In the genomic region with DNA sequence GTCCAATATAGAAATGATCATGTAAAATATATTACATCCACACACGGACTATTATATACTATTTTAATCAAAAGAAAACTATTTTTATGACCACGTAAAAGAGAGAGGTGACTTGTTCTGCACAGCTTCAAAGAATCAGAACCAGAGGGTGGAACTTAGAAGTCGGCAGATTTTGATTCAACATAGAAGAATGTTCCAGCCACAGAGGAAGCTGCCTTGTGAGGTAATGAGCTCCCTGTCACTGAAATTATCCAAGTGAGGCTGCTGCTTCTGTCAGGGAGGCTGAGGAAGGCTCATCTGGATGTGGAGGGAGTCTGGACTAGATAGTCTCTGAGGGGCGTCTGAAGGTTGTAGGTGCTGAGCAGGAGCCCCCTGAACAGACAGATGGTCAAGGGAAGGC, we compare ENCODE assay signal across 1 cellular context.
TF ChIP-seq lines count a peak whose summit lies in the region.

No MANE protein-coding gene starts in this region.

TF ChIP-seq in GM23338, 12 proteins besides CTCF, POLR2A, EP300 and RAD21 (continued from another document):
- TF ChIP-seq, protein P1, sequence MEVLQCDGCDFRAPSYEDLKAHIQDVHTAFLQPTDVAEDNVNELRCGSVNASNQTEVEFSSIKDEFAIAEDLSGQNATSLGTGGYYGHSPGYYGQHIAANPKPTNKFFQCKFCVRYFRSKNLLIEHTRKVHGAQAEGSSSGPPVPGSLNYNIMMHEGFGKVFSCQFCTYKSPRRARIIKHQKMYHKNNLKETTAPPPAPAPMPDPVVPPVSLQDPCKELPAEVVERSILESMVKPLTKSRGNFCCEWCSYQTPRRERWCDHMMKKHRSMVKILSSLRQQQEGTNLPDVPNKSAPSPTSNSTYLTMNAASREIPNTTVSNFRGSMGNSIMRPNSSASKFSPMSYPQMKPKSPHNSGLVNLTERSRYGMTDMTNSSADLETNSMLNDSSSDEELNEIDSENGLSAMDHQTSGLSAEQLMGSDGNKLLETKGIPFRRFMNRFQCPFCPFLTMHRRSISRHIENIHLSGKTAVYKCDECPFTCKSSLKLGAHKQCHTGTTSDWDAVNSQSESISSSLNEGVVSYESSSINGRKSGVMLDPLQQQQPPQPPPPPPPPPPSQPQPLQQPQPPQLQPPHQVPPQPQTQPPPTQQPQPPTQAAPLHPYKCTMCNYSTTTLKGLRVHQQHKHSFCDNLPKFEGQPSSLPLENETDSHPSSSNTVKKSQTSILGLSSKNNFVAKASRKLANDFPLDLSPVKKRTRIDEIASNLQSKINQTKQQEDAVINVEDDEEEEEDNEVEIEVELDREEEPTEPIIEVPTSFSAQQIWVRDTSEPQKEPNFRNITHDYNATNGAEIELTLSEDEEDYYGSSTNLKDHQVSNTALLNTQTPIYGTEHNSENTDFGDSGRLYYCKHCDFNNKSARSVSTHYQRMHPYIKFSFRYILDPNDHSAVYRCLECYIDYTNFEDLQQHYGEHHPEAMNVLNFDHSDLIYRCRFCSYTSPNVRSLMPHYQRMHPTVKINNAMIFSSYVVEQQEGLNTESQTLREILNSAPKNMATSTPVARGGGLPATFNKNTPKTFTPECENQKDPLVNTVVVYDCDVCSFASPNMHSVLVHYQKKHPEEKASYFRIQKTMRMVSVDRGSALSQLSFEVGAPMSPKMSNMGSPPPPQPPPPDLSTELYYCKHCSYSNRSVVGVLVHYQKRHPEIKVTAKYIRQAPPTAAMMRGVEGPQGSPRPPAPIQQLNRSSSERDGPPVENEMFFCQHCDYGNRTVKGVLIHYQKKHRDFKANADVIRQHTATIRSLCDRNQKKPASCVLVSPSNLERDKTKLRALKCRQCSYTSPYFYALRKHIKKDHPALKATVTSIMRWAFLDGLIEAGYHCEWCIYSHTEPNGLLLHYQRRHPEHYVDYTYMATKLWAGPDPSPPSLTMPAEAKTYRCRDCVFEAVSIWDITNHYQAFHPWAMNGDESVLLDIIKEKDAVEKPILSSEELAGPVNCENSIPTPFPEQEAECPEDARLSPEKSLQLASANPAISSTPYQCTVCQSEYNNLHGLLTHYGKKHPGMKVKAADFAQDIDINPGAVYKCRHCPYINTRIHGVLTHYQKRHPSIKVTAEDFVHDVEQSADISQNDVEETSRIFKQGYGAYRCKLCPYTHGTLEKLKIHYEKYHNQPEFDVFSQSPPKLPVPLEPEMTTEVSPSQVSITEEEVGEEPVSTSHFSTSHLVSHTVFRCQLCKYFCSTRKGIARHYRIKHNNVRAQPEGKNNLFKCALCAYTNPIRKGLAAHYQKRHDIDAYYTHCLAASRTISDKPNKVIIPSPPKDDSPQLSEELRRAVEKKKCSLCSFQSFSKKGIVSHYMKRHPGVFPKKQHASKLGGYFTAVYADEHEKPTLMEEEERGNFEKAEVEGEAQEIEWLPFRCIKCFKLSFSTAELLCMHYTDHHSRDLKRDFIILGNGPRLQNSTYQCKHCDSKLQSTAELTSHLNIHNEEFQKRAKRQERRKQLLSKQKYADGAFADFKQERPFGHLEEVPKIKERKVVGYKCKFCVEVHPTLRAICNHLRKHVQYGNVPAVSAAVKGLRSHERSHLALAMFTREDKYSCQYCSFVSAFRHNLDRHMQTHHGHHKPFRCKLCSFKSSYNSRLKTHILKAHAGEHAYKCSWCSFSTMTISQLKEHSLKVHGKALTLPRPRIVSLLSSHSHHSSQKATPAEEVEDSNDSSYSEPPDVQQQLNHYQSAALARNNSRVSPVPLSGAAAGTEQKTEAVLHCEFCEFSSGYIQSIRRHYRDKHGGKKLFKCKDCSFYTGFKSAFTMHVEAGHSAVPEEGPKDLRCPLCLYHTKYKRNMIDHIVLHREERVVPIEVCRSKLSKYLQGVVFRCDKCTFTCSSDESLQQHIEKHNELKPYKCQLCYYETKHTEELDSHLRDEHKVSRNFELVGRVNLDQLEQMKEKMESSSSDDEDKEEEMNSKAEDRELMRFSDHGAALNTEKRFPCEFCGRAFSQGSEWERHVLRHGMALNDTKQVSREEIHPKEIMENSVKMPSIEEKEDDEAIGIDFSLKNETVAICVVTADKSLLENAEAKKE (CRISPR knock-in tag; IDR thresholded peaks at IDR 0.05) = no peak
- TF ChIP-seq CREB1 (CRISPR knock-in tag; IDR thresholded peaks at IDR 0.05; ENCODE audit: low read depth) (no peak), EZH2 (IDR thresholded peaks at IDR 0.05; ENCODE audit: low read depth, unreplicated experiment) (no peak), POLR2AphosphoS5 (IDR thresholded peaks at IDR 0.05; ENCODE audit: low read depth) (no peak), STAT1 (IDR thresholded peaks at IDR 0.05; ENCODE audit: unreplicated experiment) (no peak)
TF ChIP-seq in GM23338: peak in this region for 0.
